In genomic region chr9:131609116-131609830, GRCh38 we compare ENCODE assay signal across 8 cellular contexts.
A peak's percentile ranks its signal among the peaks of the same experiment; 100 is the strongest.
DNase-seq lines count a peak whose midpoint lies in the region; ATAC-seq, FAIRE-seq and TF ChIP-seq lines count a peak whose summit lies in the region.

No MANE protein-coding gene starts in this region.

- no peak overlapping the region for H3K4me3 Mint-ChIP-seq in activated CD8-positive, alpha-beta memory T cell treated with anti-CD3 and anti-CD28 coated beads, Interleukin-2, amount 10 ng/mL, durations not matched to agents 7 days and 5 days

- H3K4me1 ChIP-seq in NT2/D1 (ENCODE audit: insufficient read depth, insufficient read length) (peaks cover 31% of the 10 kb centered on the region), endothelial cell of umbilical vein (ENCODE audit: control insufficient read depth, extremely low read depth, insufficient read depth, low read length) (peaks cover 17% of the 10 kb centered on the region), mucosa of rectum (ENCODE audit: control insufficient read depth in 2 of 2, insufficient read depth in 2 of 2, low read length in 2 of 2) (peaks cover 6 to 14% of the 10 kb centered on the region in 2 donors)

- H3K79me2 ChIP-seq in endothelial cell of umbilical vein (ENCODE audit: control insufficient read depth, insufficient read depth, low read length): no peaks in the 10 kb centered on the region

- no peak for ATAC-seq in GM18873 (IDR thresholded peaks at IDR 0.05; ENCODE audit: low FRiP score, unreplicated experiment)
- no peak for ATAC-seq in activated CD8-positive, alpha-beta memory T cell treated with anti-CD3 and anti-CD28 coated beads, Interleukin-2, amount 10 ng/mL, durations not matched to agents 7 days and 5 days

- H3K9me3 Mint-ChIP-seq in activated CD8-positive, alpha-beta memory T cell treated with anti-CD3 and anti-CD28 coated beads, Interleukin-2, amount 10 ng/mL, durations not matched to agents 7 days and 5 days (ENCODE audit: low read depth): no peaks in the 10 kb centered on the region

- H4K20me1 ChIP-seq in endothelial cell of umbilical vein (replicated peaks; ENCODE audit: control insufficient read depth, extremely low read depth, insufficient read depth, low read length): no peaks in the 10 kb centered on the region

- H3K9me1 ChIP-seq in endothelial cell of umbilical vein (replicated peaks; ENCODE audit: control insufficient read depth, extremely low read depth, insufficient read depth, low read length): no peaks in the 10 kb centered on the region

- POLR2A ChIA-PET in AG04449 (lab: Yijun Ruan, JAX) (interaction anchor here (0.6 to 1.6 kb wide), 6 partner anchors 13 to 249 kb away, joined by 3 to 12 read pairs (median 3); partner anchors contain the start of gene UCK1), endothelial cell of umbilical vein (lab: Charles Lee) (interaction anchor here (0.5 kb wide), 1 partner anchor 570 kb away, joined by 3 read pairs; no protein-coding TSS in a partner anchor)

- TF ChIP-seq POLR2A in endothelial cell of umbilical vein (IDR thresholded peaks at IDR 0.05; ENCODE audit: low read depth, low read length): no peak

- H3K36me3 ChIP-seq in NT2/D1 (ENCODE audit: insufficient read depth, insufficient read length, low read length) (peaks cover 60% of the 10 kb centered on the region), endothelial cell of umbilical vein (ENCODE audit: control insufficient read depth in 2 of 2, extremely low read depth in 1 of 2, insufficient read depth in 2 of 2, low read length in 2 of 2) (peaks cover 0 to 21% of the 10 kb centered on the region in 2 experiments), mucosa of rectum (ENCODE audit: control insufficient read depth in 2 of 2, insufficient read depth in 2 of 2, low read length in 2 of 2) (peaks cover 42 to 53% of the 10 kb centered on the region in 2 donors)

- dilution Hi-C loops in endothelial cell of umbilical vein (cut with MboI; ENCODE audit: extremely low pct_ligation_motif_present, low sequenced_read_pairs): no loop called here

- peak overlapping the region; percentile 52 for H3K9ac ChIP-seq in NT2/D1 (ENCODE audit: insufficient read length, low read depth)
- peak overlapping the region; percentile 58 for H3K9ac ChIP-seq in endothelial cell of umbilical vein (replicated peaks; ENCODE audit: extremely low read depth, insufficient read depth, low read length)
- H3K9ac ChIP-seq in mucosa of rectum (ENCODE audit: low read depth in 1 of 2, low read length in 2 of 2): no peak overlapping the region

- CTCF ChIA-PET in AG04449 (lab: Yijun Ruan, JAX): interaction anchor here (0.6 to 12.7 kb wide), 8 partner anchors 13 to 650 kb away, joined by 3 to 193 read pairs (median 3); partner anchors contain the start of gene RAPGEF1
- CTCF ChIA-PET in endothelial cell of umbilical vein (lab: Charles Lee): interaction anchor here (0.7 to 2.8 kb wide), 14 partner anchors 11 to 146 kb away, joined by 3 to 15 read pairs (median 4); no protein-coding TSS in a partner anchor
- CTCF ChIA-PET in activated CD8-positive, alpha-beta memory T cell treated with anti-CD3 and anti-CD28 coated beads, Interleukin-2, amount 10 ng/mL, durations not matched to agents 7 days and 5 days (lab: Charles Lee): interaction anchor here (1.0 to 2.8 kb wide), 2 partner anchors 18 to 131 kb away, joined by 3 to 8 read pairs; partner anchors contain the start of gene RAPGEF1

- intact Hi-C loops in endothelial cell of umbilical vein (cut with micrococcal nuclease): loop anchor here (2.0 kb wide), 1 partner anchor 126 kb away; no protein-coding TSS in a partner anchor

- H3K4me1 Mint-ChIP-seq in activated CD8-positive, alpha-beta memory T cell treated with anti-CD3 and anti-CD28 coated beads, Interleukin-2, amount 10 ng/mL, durations not matched to agents 7 days and 5 days: no peaks in the 10 kb centered on the region

- no peak overlapping the region for H2AFZ ChIP-seq in endothelial cell of umbilical vein (ENCODE audit: low read depth, low read length)

- no peak overlapping the region for H3K27ac Mint-ChIP-seq in activated CD8-positive, alpha-beta memory T cell treated with anti-CD3 and anti-CD28 coated beads, Interleukin-2, amount 10 ng/mL, durations not matched to agents 7 days and 5 days

- no peak for TF ChIP-seq CTCF in AG04449 (IDR thresholded peaks at IDR 0.05; ENCODE audit: insufficient read depth, low read length, missing control alignments)
- TF ChIP-seq CTCF in endothelial cell of umbilical vein (IDR thresholded peaks at IDR 0.05; ENCODE audit: extremely low read depth in 1 of 2, insufficient read depth in 1 of 2, low read depth in 1 of 2, low read length in 2 of 2): no peak

- H3K9me3 ChIP-seq in NT2/D1 (ENCODE audit: insufficient read depth, low read length) (no peaks in the 10 kb centered on the region), endothelial cell of umbilical vein (replicated peaks; ENCODE audit: control insufficient read depth, insufficient read depth, low read length) (no peaks in the 10 kb centered on the region), mucosa of rectum (ENCODE audit: control insufficient read depth in 2 of 2, low read length in 2 of 2) (no peaks in the 10 kb centered on the region)

- peak; percentile 19 for DNase-seq in AG04449 (ENCODE audit: low read depth, low spot score)
- peak; percentile 18 for DNase-seq in NT2/D1 (ENCODE audit: low read depth, low spot score)
- DNase-seq in endothelial cell of umbilical vein (ENCODE audit: low read depth, low spot score): peak; percentile 32
- no peak for DNase-seq in stimulated activated CD4-positive, alpha-beta T cell treated with anti-CD3 and anti-CD28 coated beads, Interleukin-4, amount 100 ng/mL, for 1 hour
- DNase-seq in OCI-M1 (lab: John Stamatoyannopoulos, UW): no peak
- no peak for DNase-seq in activated CD8-positive, alpha-beta memory T cell treated with anti-CD3 and anti-CD28 coated beads, Interleukin-2, amount 10 ng/mL, durations not matched to agents 7 days and 5 days

- peaks cover 28% of the 10 kb centered on the region for H3K36me3 Mint-ChIP-seq in activated CD8-positive, alpha-beta memory T cell treated with anti-CD3 and anti-CD28 coated beads, Interleukin-2, amount 10 ng/mL, durations not matched to agents 7 days and 5 days

- H3K27me3 Mint-ChIP-seq in activated CD8-positive, alpha-beta memory T cell treated with anti-CD3 and anti-CD28 coated beads, Interleukin-2, amount 10 ng/mL, durations not matched to agents 7 days and 5 days: no peaks in the 10 kb centered on the region

- peak overlapping the region; percentile 15 for H3K4me3 ChIP-seq in AG04449 (ENCODE audit: low read depth, low read length)
- H3K4me3 ChIP-seq in NT2/D1 (ENCODE audit: insufficient read length, low read depth): no peak overlapping the region
- no peak overlapping the region for H3K4me3 ChIP-seq in endothelial cell of umbilical vein (replicated peaks in 1 of 3; ENCODE audit: insufficient read depth in 1 of 3, low read depth in 1 of 3, low read length in 3 of 3)
- H3K4me3 ChIP-seq in mucosa of rectum (ENCODE audit: low read length in 2 of 2): no peak overlapping the region

- no peak overlapping the region for H3K4me2 ChIP-seq in endothelial cell of umbilical vein (ENCODE audit: insufficient read depth, low read length)

- H3K27ac ChIP-seq in endothelial cell of umbilical vein (ENCODE audit: insufficient read depth, low read depth, low read length): peak overlapping the region; percentile 45
- peak overlapping the region; percentile 4 to 33 for H3K27ac ChIP-seq in mucosa of rectum (ENCODE audit: low read depth in 2 of 2, low read length in 2 of 2)

- no peaks in the 10 kb centered on the region for H3K27me3 ChIP-seq in NT2/D1 (ENCODE audit: insufficient read depth, insufficient read length)
- no peaks in the 10 kb centered on the region for H3K27me3 ChIP-seq in endothelial cell of umbilical vein (ENCODE audit: control insufficient read depth in 2 of 2, insufficient read depth in 2 of 2, low read length in 2 of 2)
- H3K27me3 ChIP-seq in mucosa of rectum (ENCODE audit: control insufficient read depth in 2 of 2, insufficient read depth in 2 of 2, low read length in 2 of 2): no peaks in the 10 kb centered on the region

- no TSS peak for BruUV-seq in endothelial cell of umbilical vein (replicated peaks; lab: Mats Ljungman, UMichigan)

- FAIRE-seq in endothelial cell of umbilical vein (lab: Jason Lieb, UNC): peak; percentile 43

TF ChIP-seq in endothelial cell of umbilical vein, 7 proteins besides CTCF, POLR2A, EP300 and RAD21:
- TF ChIP-seq MAX (IDR thresholded peaks at IDR 0.05; ENCODE audit: insufficient read depth, insufficient read length) (no peak), JUN (IDR thresholded peaks at IDR 0.05; ENCODE audit: borderline replicate concordance, insufficient read depth, insufficient read length, low read depth) (no peak), FOS (IDR thresholded peaks at IDR 0.05; ENCODE audit: borderline replicate concordance, insufficient read depth, low read length) (no peak), GATA2 (IDR thresholded peaks at IDR 0.05; ENCODE audit: insufficient read depth, insufficient read length, low read depth, low read length) (no peak)
TF ChIP-seq in endothelial cell of umbilical vein: peak in this region for 0.

Comparison
In these comparisons a context has a peak if more than half of its experiments do, and no peak if none do; other contexts are left out.
1. DNase-seq: peak in AG04449 (single experiment), NT2/D1 (single experiment) and endothelial cell of umbilical vein (single experiment); none in stimulated activated CD4-positive, alpha-beta T cell treated with anti-CD3 and anti-CD28 coated beads, Interleukin-4, amount 100 ng/mL, for 1 hour (single experiment), OCI-M1 (single experiment) and activated CD8-positive, alpha-beta memory T cell treated with anti-CD3 and anti-CD28 coated beads, Interleukin-2, amount 10 ng/mL, durations not matched to agents 7 days and 5 days (single experiment).
2. H3K9ac ChIP-seq: peak in NT2/D1 (single experiment) and endothelial cell of umbilical vein (single experiment); none in mucosa of rectum (0 of 2).